In genomic region chr1:6880951-6881690, GRCh38 we compare ENCODE assay signal across 1 cellular context.
TF ChIP-seq lines count a peak whose summit lies in the region.

No MANE protein-coding gene starts in this region.

TF ChIP-seq in K562, 482 proteins besides CTCF, POLR2A, EP300 and RAD21 (continued from another document):
- no peak for TF ChIP-seq CAMTA2 (CRISPR knock-in tag; conservative IDR thresholded peaks at IDR 0.05)
